24 cellular contexts compared by ENCODE assay signal in the genomic region with DNA sequence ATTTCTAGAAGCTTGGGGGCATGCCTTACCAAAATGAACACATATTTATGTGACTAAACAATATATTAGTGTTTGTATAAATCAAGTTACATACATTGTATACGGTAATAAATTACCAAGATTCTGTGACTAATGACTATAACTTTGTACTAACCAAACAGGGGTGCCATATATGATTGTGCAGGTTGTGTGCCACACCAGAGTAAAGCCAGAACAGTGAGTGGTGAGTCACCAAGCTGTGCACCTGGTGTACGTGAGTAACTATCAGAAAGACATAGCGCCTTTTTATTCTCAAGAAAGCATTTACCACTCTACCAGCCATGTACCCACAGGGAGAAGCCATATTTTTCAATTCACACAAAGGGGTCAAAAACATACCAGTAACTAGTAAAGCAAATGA.
"Had no signal": no experiment of that assay in that cellular context is flagged by ENCODE, and none has a peak within 500 bp of the region (broad histone marks: within the 10 kb centered on the region; RNA-seq: fewer than 3 reads in every experiment).

No MANE protein-coding gene starts in this region.

- H3K4me3 Mint-ChIP-seq: activated CD8-positive, alpha-beta T cell treated with anti-CD3 and anti-CD28 coated beads for 36 hours; activated naive CD4-positive, alpha-beta T cell treated with anti-CD3 and anti-CD28 coated beads, Interleukin-2, amount 10 ng/mL, durations not matched to agents 7 days and 5 days; activated naive CD8-positive, alpha-beta T cell treated with anti-CD3 and anti-CD28 coated beads for 36 hours; activated T-cell treated with anti-CD3 and anti-CD28 coated beads, Interleukin-2, amount 50 U/mL, for 72 hours; T-helper 1 cell treated with Interleukin-12 subunit alpha and Interleukin-12 subunit beta and Interleukin-4 antibody, amounts not matched to agents 30 μg/mL and 1 μg/mL, for 36 hours had no signal

- H3K27ac ChIP-seq: brain microvascular endothelial cell, Peyer's patch, RWPE1, SJSA1 had no signal

- H3K27me3 Mint-ChIP-seq: activated CD8-positive, alpha-beta T cell treated with anti-CD3 and anti-CD28 coated beads for 36 hours; activated naive CD4-positive, alpha-beta T cell treated with anti-CD3 and anti-CD28 coated beads, Interleukin-2, amount 10 ng/mL, durations not matched to agents 7 days and 5 days had no signal

- H3K27me3 ChIP-seq: brain microvascular endothelial cell, Peyer's patch, SJSA1 had no signal

- H3K36me3 Mint-ChIP-seq: activated naive CD4-positive, alpha-beta T cell treated with anti-CD3 and anti-CD28 coated beads, Interleukin-2, amount 10 ng/mL, durations not matched to agents 7 days and 5 days; activated naive CD8-positive, alpha-beta T cell treated with anti-CD3 and anti-CD28 coated beads for 36 hours had no signal

- H3K9me3 ChIP-seq: Peyer's patch, SJSA1 had no signal

- H3K36me3 ChIP-seq: brain microvascular endothelial cell, Peyer's patch, SJSA1 had no signal

- H3K9me3 Mint-ChIP-seq: activated naive CD4-positive, alpha-beta T cell treated with anti-CD3 and anti-CD28 coated beads, Interleukin-2, amount 10 ng/mL, durations not matched to agents 7 days and 5 days; activated naive CD8-positive, alpha-beta T cell treated with anti-CD3 and anti-CD28 coated beads for 36 hours had no signal

- H3K4me1 ChIP-seq: Peyer's patch, SJSA1 had no signal

- H3K27ac Mint-ChIP-seq: activated CD8-positive, alpha-beta T cell treated with anti-CD3 and anti-CD28 coated beads for 36 hours; activated naive CD4-positive, alpha-beta T cell treated with anti-CD3 and anti-CD28 coated beads, Interleukin-2, amount 10 ng/mL, durations not matched to agents 7 days and 5 days; activated naive CD8-positive, alpha-beta T cell treated with anti-CD3 and anti-CD28 coated beads for 36 hours; activated T-cell treated with anti-CD3 and anti-CD28 coated beads, Interleukin-2, amount 50 U/mL, for 72 hours; activated T-helper 2 cell treated with anti-CD3 and anti-CD28 coated beads, Interferon-gamma antibody, Interleukin-2, Interleukin-4, amounts not matched to agents 10 μg/mL and 5 μg/mL and 100 μg/mL, durations not matched to agents 14 hours and 24 hours and 36 hours; T-helper 1 cell treated with Interleukin-12 subunit alpha and Interleukin-12 subunit beta and Interleukin-4 antibody, amounts not matched to agents 30 μg/mL and 1 μg/mL, for 36 hours had no signal

- H3K4me1 Mint-ChIP-seq: activated naive CD4-positive, alpha-beta T cell treated with anti-CD3 and anti-CD28 coated beads, Interleukin-2, amount 10 ng/mL, durations not matched to agents 7 days and 5 days; activated naive CD8-positive, alpha-beta T cell treated with anti-CD3 and anti-CD28 coated beads for 36 hours had no signal

- DNase-seq: activated CD4-positive, alpha-beta T cell treated with anti-CD3 and anti-CD28 coated beads for 4 hours; activated CD8-positive, alpha-beta memory T cell treated with anti-CD3 and anti-CD28 coated beads, Interleukin-2, amount 50 U/mL, for 4 hours; activated CD8-positive, alpha-beta T cell treated with anti-CD3 and anti-CD28 coated beads for 36 hours; activated gamma-delta T cell treated with Interleukin-2 at 50 U/mL for 16 hours; activated naive CD4-positive, alpha-beta T cell treated with anti-CD3 and anti-CD28 coated beads, Interleukin-2, amount 10 ng/mL, durations not matched to agents 7 days and 5 days; activated naive CD8-positive, alpha-beta T cell treated with anti-CD3 and anti-CD28 coated beads for 36 hours; activated T-cell treated with anti-CD3 and anti-CD28 coated beads, Interleukin-2, amount 50 U/mL, for 72 hours; brain microvascular endothelial cell; caudate nucleus; MM.1S; NCI-H1694; NCI-H2029 treated with DMSO at 0.1 percent for 48 hours; NCI-H510A treated with DMSO at 0.1 percent for 48 hours; NCI-H774; NK-92 treated with Interleukin-12 subunit alpha and Interleukin-12 subunit beta, amount 100 ng/mL, for 24 hours; OCI-M1; Peyer's patch; Right ventricle myocardium superior; SW 1271 had no signal

- H3K4me3 ChIP-seq: K562, Peyer's patch, SJSA1 had no signal
